13 cellular contexts compared by ENCODE assay signal in genomic region chr6:152160346-152160745, GRCh38.
DNase-seq lines count a peak whose midpoint lies in the region; ATAC-seq and TF ChIP-seq lines count a peak whose summit lies in the region.
"Had no signal": no experiment of that assay in that cellular context is flagged by ENCODE, and none has a peak within 500 bp of the region (broad histone marks: within the 10 kb centered on the region; RNA-seq: fewer than 3 reads in every experiment).

No MANE protein-coding gene starts in this region.

- peak overlapping the region; percentile 84 for H3K27ac Mint-ChIP-seq in activated CD4-positive, alpha-beta T cell treated with anti-CD3 and anti-CD28 coated beads, Interleukin-2, amount 10 ng/mL, durations not matched to agents 24 days and 14 days
- H3K27ac Mint-ChIP-seq in activated CD4-positive, alpha-beta T cell treated with anti-CD3 and anti-CD28 coated beads, Interleukin-2, amount 10 ng/mL, durations not matched to agents 7 days and 5 days = no peak overlapping the region

- 85 to 95% (median 90%) methylated on average over 3 of the region's 3 CpGs for WGBS in psoas muscle, 3 donors

- H3K4me3 ChIP-seq in psoas muscle (no peak overlapping the region), WERI-Rb-1 (ENCODE audit: low read depth, low read length) (no peak overlapping the region)
- H3K4me3 ChIP-seq: A549, pancreas had no signal

- H3K27ac ChIP-seq in psoas muscle = peak overlapping the region; percentile 15
- H3K27ac ChIP-seq in WERI-Rb-1 = no peak overlapping the region
- H3K27ac ChIP-seq: A549, pancreas had no signal

- H3K36me3 Mint-ChIP-seq in activated CD4-positive, alpha-beta T cell treated with anti-CD3 and anti-CD28 coated beads, Interleukin-2, amount 10 ng/mL, durations not matched to agents 24 days and 14 days (ENCODE audit: low read depth) = peaks cover 42% of the 10 kb centered on the region
- peaks cover 58% of the 10 kb centered on the region for H3K36me3 Mint-ChIP-seq in activated CD4-positive, alpha-beta T cell treated with anti-CD3 and anti-CD28 coated beads, Interleukin-2, amount 10 ng/mL, durations not matched to agents 7 days and 5 days (ENCODE audit: low read depth)

- peak; percentile 63 for DNase-seq in activated CD4-positive, alpha-beta T cell treated with anti-CD3 and anti-CD28 coated beads, Interleukin-2, amount 10 ng/mL, durations not matched to agents 24 days and 14 days
- DNase-seq in activated CD4-positive, alpha-beta T cell treated with anti-CD3 and anti-CD28 coated beads, Interleukin-2, amount 10 ng/mL, durations not matched to agents 7 days and 5 days = no peak
- DNase-seq in psoas muscle (no peak), occipital lobe (lab: John Stamatoyannopoulos, UW) (no peak), NCI-H146 (lab: John Stamatoyannopoulos, UW) (no peak), WERI-Rb-1 (no peak)
- DNase-seq: caudate nucleus; NCI-H2227 treated with DMSO at 0.1 percent for 48 hours; pancreas; stimulated activated CD8-positive, alpha-beta memory T cell treated with anti-CD3 and anti-CD28 coated beads, Interleukin-4, amount 100 ng/mL, for 48 hours had no signal

- no peaks in the 10 kb centered on the region for H3K27me3 ChIP-seq in psoas muscle (ENCODE audit: insufficient read depth in 3 of 3, low read length in 2 of 3)
- H3K27me3 ChIP-seq in WERI-Rb-1 (ENCODE audit: insufficient read depth, low read depth, severe bottlenecking) = no peaks in the 10 kb centered on the region
- H3K27me3 ChIP-seq: pancreas had no signal

- intact Hi-C loops in activated CD4-positive, alpha-beta T cell treated with anti-CD3 and anti-CD28 coated beads, Interleukin-2, amount 10 ng/mL, durations not matched to agents 24 days and 14 days (cut with micrococcal nuclease) = loop anchor here (1.0 kb wide), 1 partner anchor 11 kb away; no protein-coding TSS in a partner anchor
- intact Hi-C loops in psoas muscle (cut with DNase I) = no loop called here

- H3K9me3 ChIP-seq in psoas muscle (no peaks in the 10 kb centered on the region), WERI-Rb-1 (ENCODE audit: severe bottlenecking) (no peaks in the 10 kb centered on the region)
- H3K9me3 ChIP-seq: A549, pancreas had no signal

- TF ChIP-seq CTCF in psoas muscle (IDR thresholded peaks at IDR 0.05) (no peak), WERI-Rb-1 (IDR thresholded peaks at IDR 0.05; ENCODE audit: low read depth, low read length) (no peak)

- CTCF ChIA-PET in activated CD4-positive, alpha-beta T cell treated with anti-CD3 and anti-CD28 coated beads, Interleukin-2, amount 10 ng/mL, durations not matched to agents 7 days and 5 days (lab: Charles Lee) = no interaction called here

- no peaks in the 10 kb centered on the region for H3K9me3 Mint-ChIP-seq in activated CD4-positive, alpha-beta T cell treated with anti-CD3 and anti-CD28 coated beads, Interleukin-2, amount 10 ng/mL, durations not matched to agents 24 days and 14 days
- no peaks in the 10 kb centered on the region for H3K9me3 Mint-ChIP-seq in activated CD4-positive, alpha-beta T cell treated with anti-CD3 and anti-CD28 coated beads, Interleukin-2, amount 10 ng/mL, durations not matched to agents 7 days and 5 days

- peak; percentile 96 for ATAC-seq in GM21723 (IDR thresholded peaks at IDR 0.05; ENCODE audit: unreplicated experiment)
- peak; percentile 97 for ATAC-seq in HG03460 (IDR thresholded peaks at IDR 0.05; ENCODE audit: unreplicated experiment)
- no peak for ATAC-seq in psoas muscle
- ATAC-seq: A549 had no signal

- H3K4me3 Mint-ChIP-seq in activated CD4-positive, alpha-beta T cell treated with anti-CD3 and anti-CD28 coated beads, Interleukin-2, amount 10 ng/mL, durations not matched to agents 24 days and 14 days = no peak overlapping the region
- H3K4me3 Mint-ChIP-seq in activated CD4-positive, alpha-beta T cell treated with anti-CD3 and anti-CD28 coated beads, Interleukin-2, amount 10 ng/mL, durations not matched to agents 7 days and 5 days = no peak overlapping the region

- peaks cover 19% of the 10 kb centered on the region for H3K4me1 Mint-ChIP-seq in activated CD4-positive, alpha-beta T cell treated with anti-CD3 and anti-CD28 coated beads, Interleukin-2, amount 10 ng/mL, durations not matched to agents 24 days and 14 days
- peaks cover 15% of the 10 kb centered on the region for H3K4me1 Mint-ChIP-seq in activated CD4-positive, alpha-beta T cell treated with anti-CD3 and anti-CD28 coated beads, Interleukin-2, amount 10 ng/mL, durations not matched to agents 7 days and 5 days

- POLR2A ChIA-PET in activated CD4-positive, alpha-beta T cell treated with anti-CD3 and anti-CD28 coated beads, Interleukin-2, amount 10 ng/mL, durations not matched to agents 7 days and 5 days (lab: Charles Lee) = no interaction called here

- H3K4me1 ChIP-seq in psoas muscle = peaks cover 10% of the 10 kb centered on the region
- H3K4me1 ChIP-seq: pancreas had no signal

- H3K36me3 ChIP-seq in psoas muscle (ENCODE audit: insufficient read depth in 1 of 2, low read depth in 1 of 2) (peaks cover 2 to 60% of the 10 kb centered on the region in 2 donors), WERI-Rb-1 (no peaks in the 10 kb centered on the region)

- no peaks in the 10 kb centered on the region for H3K27me3 Mint-ChIP-seq in activated CD4-positive, alpha-beta T cell treated with anti-CD3 and anti-CD28 coated beads, Interleukin-2, amount 10 ng/mL, durations not matched to agents 24 days and 14 days
- H3K27me3 Mint-ChIP-seq in activated CD4-positive, alpha-beta T cell treated with anti-CD3 and anti-CD28 coated beads, Interleukin-2, amount 10 ng/mL, durations not matched to agents 7 days and 5 days = no peaks in the 10 kb centered on the region

Comparison
In these comparisons a context has a peak if more than half of its experiments do, and no peak if none do; other contexts are left out.
1. ATAC-seq: peak in GM21723 (single experiment) and HG03460 (single experiment); none in psoas muscle (0 of 4).